13 cellular contexts compared by ENCODE assay signal in the genomic region with DNA sequence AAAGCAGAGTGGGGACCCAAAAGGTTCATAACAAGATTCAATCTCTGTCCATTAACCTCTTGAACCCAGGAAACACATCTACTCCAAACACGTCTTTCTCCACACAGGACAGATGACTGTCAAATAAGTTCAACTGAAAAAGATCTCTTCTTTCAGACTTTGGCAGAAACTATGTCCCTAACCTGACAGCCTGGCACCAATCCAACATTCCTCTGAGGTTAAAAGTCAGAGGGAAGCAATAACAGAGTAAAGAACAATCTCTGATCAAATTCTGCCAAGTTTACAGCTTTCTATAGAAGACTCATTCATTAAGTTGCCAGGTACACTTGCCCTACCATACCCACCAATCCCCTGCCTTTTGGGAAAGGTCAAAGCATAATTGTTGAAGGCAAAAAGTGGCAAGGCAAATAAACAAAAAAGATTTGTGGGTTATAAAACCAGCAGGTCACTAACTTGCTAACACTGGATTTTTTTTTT. TPM values are rescaled to one million over a fixed set of nuclear protein-coding genes. Genes with fewer than 3 reads are reported as not detected.
DNase-seq lines count a peak whose midpoint lies in the region; ATAC-seq, FAIRE-seq and TF ChIP-seq lines count a peak whose summit lies in the region.
"Had no signal": no experiment of that assay in that cellular context is flagged by ENCODE, and none has a peak within 500 bp of the region (broad histone marks: within the 10 kb centered on the region; RNA-seq: fewer than 3 reads in every experiment).

No MANE protein-coding gene starts in this region.

- H3K4me1 Mint-ChIP-seq in GM23338, result peaks cover 2% of the 10 kb centered on the region; the same call in 1 of the 3 replicates

- POLR2A ChIA-PET in OCI-LY7 (lab: Charles Lee), result interaction anchor here (0.7 kb wide), 1 partner anchor 72 kb away, joined by 4 read pairs; no protein-coding TSS in a partner anchor

- H3F3A ChIP-seq in GM23338 (replicated peaks; ENCODE audit: low read depth) (no peaks in the 10 kb centered on the region), smooth muscle cell (ENCODE audit: low read depth) (no peaks in the 10 kb centered on the region)

- peaks cover 10% of the 10 kb centered on the region for H3K36me3 ChIP-seq in GM23338 (ENCODE audit: insufficient read depth)
- H3K36me3 ChIP-seq in psoas muscle (ENCODE audit: insufficient read depth in 1 of 2, low read depth in 1 of 2), result peaks cover 3 to 34% of the 10 kb centered on the region in 2 donors
- no peaks in the 10 kb centered on the region for H3K36me3 ChIP-seq in OCI-LY7 (ENCODE audit: insufficient read depth, low read length)
- peaks cover 6% of the 10 kb centered on the region for H3K36me3 ChIP-seq in smooth muscle cell (ENCODE audit: low read depth)

- H3K27ac ChIP-seq in GM23338 (ENCODE audit: low read depth) (no peak overlapping the region), psoas muscle (peak overlapping the region; percentile 60), OCI-LY7 (ENCODE audit: low read depth, low read length, poor library complexity, severe bottlenecking) (no peak overlapping the region), smooth muscle cell (ENCODE audit: low read depth) (no peak overlapping the region)
- H3K27ac ChIP-seq: coronary artery had no signal

- WGBS in psoas muscle, 3 donors, result 7 to 16% (median 15%) methylated on average over 1 of the region's 1 CpG
- 81% methylated on average over 1 of the region's 1 CpG for WGBS in smooth muscle cell (ENCODE audit: low lambda C conversion rate)

- peaks cover 16% of the 10 kb centered on the region for H4K20me1 ChIP-seq in GM23338 (replicated peaks; ENCODE audit: insufficient read depth)
- no peaks in the 10 kb centered on the region for H4K20me1 ChIP-seq in OCI-LY7 (ENCODE audit: insufficient read depth, low read length)
- H4K20me1 ChIP-seq in smooth muscle cell (ENCODE audit: low read depth), result peaks cover 51% of the 10 kb centered on the region

- H3K9me3 ChIP-seq in psoas muscle, result no peaks in the 10 kb centered on the region
- H3K9me3 ChIP-seq in OCI-LY7 (ENCODE audit: low read length), result no peaks in the 10 kb centered on the region
- no peaks in the 10 kb centered on the region for H3K9me3 ChIP-seq in smooth muscle cell (replicated peaks; ENCODE audit: low read depth)

- DNase-seq in GM23338 (ENCODE audit: low spot score), result no peak
- peak; percentile 44 for DNase-seq in RCC 7860 (ENCODE audit: low spot score)
- DNase-seq in dermis blood vessel endothelial cell, result peak; percentile 76
- no peak for DNase-seq in psoas muscle
- no peak for DNase-seq in OCI-LY7 (ENCODE audit: low spot score)
- no peak for DNase-seq in smooth muscle cell (lab: John Stamatoyannopoulos, UW; ENCODE audit: unreplicated experiment)
- DNase-seq in NCI-H128 (lab: John Stamatoyannopoulos, UW; ENCODE audit: unreplicated experiment), result no peak
- DNase-seq: activated naive CD4-positive, alpha-beta T cell treated with anti-CD3 and anti-CD28 coated beads for 36 hours; C1 segment of cervical spinal cord; H9; MV-4-11; stimulated activated naive CD4-positive, alpha-beta T cell treated with Interleukin-2 at 50 U/mL for 16 hours had no signal

- no peaks in the 10 kb centered on the region for H3K9me2 ChIP-seq in GM23338 (ENCODE audit: insufficient read depth)
- no peaks in the 10 kb centered on the region for H3K9me2 ChIP-seq in OCI-LY7 (ENCODE audit: insufficient read depth, low read length)

- H3K4me3 Mint-ChIP-seq in GM23338, result no peak overlapping the region
- H3K4me3 Mint-ChIP-seq: activated naive CD4-positive, alpha-beta T cell treated with anti-CD3 and anti-CD28 coated beads for 36 hours; H9 had no signal

- H3K4me2 ChIP-seq in GM23338 (no peak overlapping the region), OCI-LY7 (ENCODE audit: low read length) (no peak overlapping the region), smooth muscle cell (no peak overlapping the region)

- no peak for ATAC-seq in GM23338
- ATAC-seq in psoas muscle, result peak in 1 of 4 donors; percentile 32

- H3K27me3 Mint-ChIP-seq in GM23338 (ENCODE audit: insufficient read depth, low read depth, poor library complexity), result no peaks in the 10 kb centered on the region

- peak; percentile 51 for FAIRE-seq in RCC 7860 (lab: Jason Lieb, UNC)

- H3K27ac Mint-ChIP-seq in GM23338, result peak overlapping the region; percentile 80
- H3K27ac Mint-ChIP-seq: activated naive CD4-positive, alpha-beta T cell treated with anti-CD3 and anti-CD28 coated beads for 36 hours; H9 had no signal

- intact Hi-C loops in psoas muscle (cut with DNase I), result no loop called here
- intact Hi-C loops in OCI-LY7 (cut with micrococcal nuclease; ENCODE audit: unreplicated experiment), result loop anchor here (5.0 kb wide), 1 partner anchor 44 kb away; no protein-coding TSS in a partner anchor

- no TSS peak for BruUV-seq in OCI-LY7 (replicated peaks; lab: Mats Ljungman, UMichigan)

- H3K4me1 ChIP-seq in GM23338 (ENCODE audit: insufficient read depth) (no peaks in the 10 kb centered on the region), psoas muscle (peaks cover 34% of the 10 kb centered on the region), OCI-LY7 (ENCODE audit: insufficient read depth, low read length, poor library complexity, severe bottlenecking) (no peaks in the 10 kb centered on the region), smooth muscle cell (ENCODE audit: low read depth) (no peaks in the 10 kb centered on the region)

- H3K9ac ChIP-seq in smooth muscle cell (ENCODE audit: low read depth), result no peak overlapping the region

- H3K27me3 ChIP-seq in GM23338 (ENCODE audit: insufficient read depth) (no peaks in the 10 kb centered on the region), psoas muscle (ENCODE audit: insufficient read depth in 3 of 3, low read length in 2 of 3) (no peaks in the 10 kb centered on the region), smooth muscle cell (ENCODE audit: low read depth) (no peaks in the 10 kb centered on the region)

- TF ChIP-seq CTCF in GM23338 (conservative IDR thresholded peaks at IDR 0.05; ENCODE audit: low read depth in 2 of 2) (no peak), psoas muscle (IDR thresholded peaks at IDR 0.05) (no peak), OCI-LY7 (conservative IDR thresholded peaks at IDR 0.05; ENCODE audit: low read length) (no peak), smooth muscle cell (IDR thresholded peaks at IDR 0.05; ENCODE audit: borderline replicate concordance, insufficient read depth, poor library complexity, severe bottlenecking) (no peak)

- H3K9me3 Mint-ChIP-seq in GM23338, result no peaks in the 10 kb centered on the region
- H3K9me3 Mint-ChIP-seq: activated naive CD4-positive, alpha-beta T cell treated with anti-CD3 and anti-CD28 coated beads for 36 hours; H9 had no signal

- H3K79me2 ChIP-seq in GM23338 (replicated peaks; ENCODE audit: insufficient read depth) (peaks cover 56% of the 10 kb centered on the region), OCI-LY7 (ENCODE audit: insufficient read depth, low read depth, low read length) (no peaks in the 10 kb centered on the region), smooth muscle cell (ENCODE audit: low read depth) (peaks cover 70% of the 10 kb centered on the region)

- H3K36me3 Mint-ChIP-seq in GM23338 (ENCODE audit: low read depth), result peaks cover 22% of the 10 kb centered on the region

- CTCF ChIA-PET in OCI-LY7 (lab: Charles Lee; ENCODE audit: unreplicated experiment), result no interaction called here

- H3K4me3 ChIP-seq in GM23338, result no peak overlapping the region
- no peak overlapping the region for H3K4me3 ChIP-seq in psoas muscle
- H3K4me3 ChIP-seq in OCI-LY7 (ENCODE audit: low read depth, low read length, poor library complexity, severe bottlenecking), result no peak overlapping the region
- no peak overlapping the region for H3K4me3 ChIP-seq in smooth muscle cell
- H3K4me3 ChIP-seq: coronary artery had no signal

- H2AFZ ChIP-seq in GM23338 (no peak overlapping the region), OCI-LY7 (ENCODE audit: low read length) (no peak overlapping the region), smooth muscle cell (ENCODE audit: low read depth) (no peak overlapping the region)

RNA-seq across cellular contexts. Expression of a gene that starts 31.9 kb away (rescaled TPM):
- total RNA-seq in GM23338 (2014; rRNA removed; shearing (Covaris generic)), result 9.9 and 12.4 TPM in 2 replicates
- 3.3 and 3.7 TPM in 2 replicates for polyA plus RNA-seq in GM23338 (2016; fragmentation: Nextera tagmentation; extraction: Ambion mirVana)
- total RNA-seq in dermis blood vessel endothelial cell, result 17.2 and 23.0 TPM in 2 replicates
- total RNA-seq in psoas muscle, result 10 to 100 TPM; 47.4 to 62.0 (median 59.4) TPM
- polyA plus RNA-seq in psoas muscle, result 10 to 100 TPM in 1 of 3 donors, 1 to 10 TPM in 2; 6.8 to 29.6 (median 9.8) TPM
- 1.6 and 1.7 TPM in 2 replicates for total RNA-seq in OCI-LY7 (2014; rRNA removed; shearing (Covaris generic))
- total RNA-seq in OCI-LY7 (2022), result 4.3 and 4.8 TPM in 2 replicates
- 10.8 and 16.1 TPM in 2 replicates for total RNA-seq in smooth muscle cell
- polyA plus RNA-seq in smooth muscle cell, result 1.9 and 2.7 TPM in 2 replicates

RNA-seq across cellular contexts. Expression of a gene that starts 41.9 kb away (rescaled TPM):
- total RNA-seq in GM23338 (2014; rRNA removed; shearing (Covaris generic)), result 1.8 and 2.4 TPM in 2 replicates
- polyA plus RNA-seq in GM23338 (2016; fragmentation: Nextera tagmentation; extraction: Ambion mirVana) (2.1 and 3.6 TPM in 2 replicates), psoas muscle (1 to 10 TPM in 1 of 3 donors, under 1 TPM in 2; 0.78 to 1.7 (median 0.80) TPM), smooth muscle cell (17.2 and 18.2 TPM in 2 replicates)
- total RNA-seq in dermis blood vessel endothelial cell (0.47 and 1.5 TPM in 2 replicates), psoas muscle (1 to 10 TPM; 1.0 to 3.0 (median 1.8) TPM), OCI-LY7 (2022) (0.24 TPM in 1 of 2 replicates, not detected in the other), smooth muscle cell (19.4 and 23.5 TPM in 2 replicates)
- 0.08 and 0.09 TPM in 2 replicates for total RNA-seq in OCI-LY7 (2014; rRNA removed; shearing (Covaris generic))

RNA-seq across cellular contexts. Expression of a gene that starts 51.0 kb away (rescaled TPM):
- 48.7 and 49.2 TPM in 2 replicates for total RNA-seq in GM23338 (2014; rRNA removed; shearing (Covaris generic))
- polyA plus RNA-seq in GM23338 (2016; fragmentation: Nextera tagmentation; extraction: Ambion mirVana) (84.0 and 85.7 TPM in 2 replicates), psoas muscle (10 to 100 TPM; 13.9 to 28.9 (median 16.7) TPM), smooth muscle cell (72.9 and 75.3 TPM in 2 replicates)
- total RNA-seq in dermis blood vessel endothelial cell (7.8 and 16.3 TPM in 2 replicates), psoas muscle (10 to 100 TPM; 13.0 to 26.9 (median 21.9) TPM), OCI-LY7 (2022) (64.6 and 70.4 TPM in 2 replicates), smooth muscle cell (27.3 and 32.8 TPM in 2 replicates)
- 16.7 and 18.0 TPM in 2 replicates for total RNA-seq in OCI-LY7 (2014; rRNA removed; shearing (Covaris generic))

Comparison
In these comparisons a context has a peak if more than half of its experiments do, and no peak if none do; other contexts are left out.
1. DNase-seq: peak in RCC 7860 (single experiment) and dermis blood vessel endothelial cell (single experiment); none in GM23338 (single experiment), psoas muscle (0 of 2), OCI-LY7 (single experiment), smooth muscle cell (single experiment) and NCI-H128 (single experiment).